Comparison of ENCODE assay signal across 8 cellular contexts in the genomic region with DNA sequence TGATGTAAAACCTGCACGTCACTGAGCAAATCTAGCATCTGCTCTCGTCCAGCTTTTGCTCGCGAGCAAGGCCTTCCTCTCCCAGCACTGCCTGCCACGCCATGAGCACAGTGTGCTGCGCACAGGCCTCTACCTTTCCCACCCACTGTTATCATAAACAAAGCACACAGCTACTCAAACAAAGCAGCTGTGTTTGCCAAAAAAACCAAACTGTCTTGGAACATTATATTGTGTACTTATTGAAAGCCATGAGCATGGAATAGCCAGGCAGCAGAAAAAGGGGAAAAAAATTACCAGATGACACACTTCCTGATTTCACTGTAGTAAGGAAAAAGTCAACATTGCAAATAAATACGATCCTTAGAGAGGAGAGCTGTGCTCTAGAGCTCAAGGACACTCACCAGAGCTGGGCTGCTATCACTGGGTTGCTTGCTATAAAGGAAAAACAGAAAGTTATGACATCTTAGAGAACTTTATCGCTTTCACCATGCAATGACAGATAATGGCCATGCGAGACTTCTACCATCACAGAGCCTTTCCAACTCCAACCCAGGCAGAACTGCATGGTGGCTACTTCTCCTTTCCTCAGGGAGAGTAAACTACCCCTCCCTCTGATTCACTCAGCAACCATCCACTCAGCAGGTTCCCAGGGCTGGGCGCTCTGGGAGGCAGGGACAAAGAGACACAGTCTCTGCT.
DNase-seq lines count a peak whose midpoint lies in the region; ATAC-seq and TF ChIP-seq lines count a peak whose summit lies in the region.
"Had no signal": no experiment of that assay in that cellular context is flagged by ENCODE, and none has a peak within 500 bp of the region (broad histone marks: within the 10 kb centered on the region; RNA-seq: fewer than 3 reads in every experiment).

No MANE protein-coding gene starts in this region.

- H3K4me3 ChIP-seq in suprapubic skin = no peak overlapping the region
- H3K4me3 ChIP-seq: thoracic aorta had no signal

- H3K27ac ChIP-seq in foreskin keratinocyte (peak overlapping the region; percentile 40), suprapubic skin (peak overlapping the region; percentile 21)
- H3K27ac ChIP-seq: thoracic aorta had no signal

- H3K4me1 ChIP-seq in foreskin keratinocyte (peaks cover 26% of the 10 kb centered on the region), suprapubic skin (peaks cover 10% of the 10 kb centered on the region)

- H3K36me3 ChIP-seq in suprapubic skin = no peaks in the 10 kb centered on the region
- H3K36me3 ChIP-seq: thoracic aorta had no signal

- ATAC-seq in foreskin keratinocyte = peak; percentile 58

- H3K27me3 ChIP-seq in foreskin keratinocyte (no peaks in the 10 kb centered on the region), suprapubic skin (no peaks in the 10 kb centered on the region)

- no peak for TF ChIP-seq CTCF in foreskin keratinocyte (conservative IDR thresholded peaks at IDR 0.05)
- no peak for TF ChIP-seq CTCF in suprapubic skin (IDR thresholded peaks at IDR 0.05)

- WGBS in suprapubic skin = 78% methylated on average over 10 of the region's 10 CpGs

- TF ChIP-seq POLR2A in suprapubic skin (IDR thresholded peaks at IDR 0.05) = no peak

- no peak for TF ChIP-seq EP300 in suprapubic skin (IDR thresholded peaks at IDR 0.05)

- DNase-seq in LHCN-M2 (ENCODE audit: low read depth) = peak; percentile 63
- DNase-seq in OCI-M1 (lab: John Stamatoyannopoulos, UW) = peak; percentile 81
- peak in 1 of 2 donors; percentile 64 for DNase-seq in foreskin keratinocyte
- DNase-seq in suprapubic skin (ENCODE audit: low spot score in 2 of 2) = no peak
- DNase-seq in stimulated activated CD4-positive, alpha-beta T cell treated with anti-CD3 and anti-CD28 coated beads, Interleukin-1b, Interleukin-23, amount 100 ng/mL, for 48 hours = no peak
- no peak for DNase-seq in NK-92 treated with Interleukin-12 subunit alpha and Interleukin-12 subunit beta, amount 100 ng/mL, for 24 hours (lab: John Stamatoyannopoulos, UW)
- DNase-seq in stimulated activated CD4-positive, alpha-beta T cell treated with anti-CD3 and anti-CD28 coated beads, Interleukin-4, amount 100 ng/mL, for 1 hour = no peak

- no peaks in the 10 kb centered on the region for H3K9me3 ChIP-seq in suprapubic skin
- H3K9me3 ChIP-seq: thoracic aorta had no signal

Comparison
In these comparisons a context has a peak if more than half of its experiments do, and no peak if none do; other contexts are left out.
1. DNase-seq: peak in LHCN-M2 (single experiment) and OCI-M1 (single experiment); none in suprapubic skin (0 of 2), stimulated activated CD4-positive, alpha-beta T cell treated with anti-CD3 and anti-CD28 coated beads, Interleukin-1b, Interleukin-23, amount 100 ng/mL, for 48 hours (single experiment), NK-92 treated with Interleukin-12 subunit alpha and Interleukin-12 subunit beta, amount 100 ng/mL, for 24 hours (single experiment) and stimulated activated CD4-positive, alpha-beta T cell treated with anti-CD3 and anti-CD28 coated beads, Interleukin-4, amount 100 ng/mL, for 1 hour (single experiment).